In the genomic region with DNA sequence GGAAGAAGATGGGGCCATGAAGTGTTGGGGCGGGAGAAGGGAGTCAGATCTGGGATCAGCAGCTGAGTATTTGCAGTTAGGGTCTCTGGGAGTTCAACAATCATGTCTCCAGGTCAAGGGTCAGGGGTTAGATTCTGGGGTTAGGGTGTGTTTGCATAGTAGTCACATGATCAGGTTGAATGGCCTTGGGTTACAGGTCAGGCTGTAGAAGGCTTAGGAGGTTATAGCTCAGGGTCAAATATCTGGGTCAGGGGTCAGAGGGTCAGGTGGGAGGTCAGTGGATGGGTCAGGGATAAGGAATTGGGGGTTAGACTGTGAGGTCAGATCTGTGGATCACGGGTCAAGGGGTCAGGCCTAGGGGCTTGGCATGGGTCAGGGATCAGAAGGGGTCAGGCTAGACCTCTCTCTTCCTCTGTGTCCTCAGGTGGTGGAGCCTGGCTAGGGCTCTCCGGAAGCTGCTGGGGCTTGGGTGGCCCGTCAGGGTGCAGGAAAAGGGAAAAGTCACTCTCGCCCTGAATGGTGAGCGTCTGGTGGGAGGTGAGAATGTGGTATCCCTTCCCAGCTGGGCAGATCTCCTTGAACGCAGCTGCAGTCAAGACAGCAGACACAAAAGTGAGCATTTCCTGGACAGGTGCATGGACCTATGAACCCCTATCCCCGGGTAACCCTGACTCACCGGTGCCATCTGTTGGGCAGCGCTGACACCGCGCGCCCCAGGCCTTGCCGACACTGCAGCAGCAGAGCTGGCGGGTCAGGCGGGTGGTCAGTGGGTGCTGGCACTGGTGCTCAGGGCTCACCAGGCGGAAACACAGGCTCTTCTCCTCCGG, we compare ENCODE assay signal across 9 cellular contexts. TPM values are rescaled to one million over a fixed set of nuclear protein-coding genes. Genes with fewer than 3 reads are reported as not detected.
DNase-seq lines count a peak whose midpoint lies in the region; ATAC-seq, FAIRE-seq and TF ChIP-seq lines count a peak whose summit lies in the region.
"Had no signal": no experiment of that assay in that cellular context is flagged by ENCODE, and none has a peak within 500 bp of the region (broad histone marks: within the 10 kb centered on the region; RNA-seq: fewer than 3 reads in every experiment).

No MANE protein-coding gene starts in this region.

- H3K9me3 Mint-ChIP-seq in T-helper 2 cell treated with Interferon-gamma antibody and Interleukin-4, amounts not matched to agents 5 μg/mL and 100 μg/mL, for 36 hours, result no peaks in the 10 kb centered on the region
- peaks cover 0 to 1% (median 0%) of the 10 kb centered on the region in 7 donors for H3K9me3 Mint-ChIP-seq in naive B cell

- no peaks in the 10 kb centered on the region for H3K27me3 ChIP-seq in A673 (replicated peaks; ENCODE audit: insufficient read depth, low read depth, low read length, poor library complexity)
- no peaks in the 10 kb centered on the region for H3K27me3 ChIP-seq in MG63

- peak; percentile 66 for DNase-seq in A673 (ENCODE audit: low spot score)
- DNase-seq in GM12892 (ENCODE audit: insufficient read length), result no peak
- peak; percentile 60 for DNase-seq in MG63
- peak; percentile 46 for DNase-seq in T-helper 2 cell treated with Interferon-gamma antibody and Interleukin-4, amounts not matched to agents 5 μg/mL and 100 μg/mL, for 36 hours (ENCODE audit: low spot score)
- DNase-seq in choroid plexus epithelial cell (ENCODE audit: low read depth), result no peak
- DNase-seq in naive B cell, result peak; percentile 81
- DNase-seq in EL, result no peak
- DNase-seq in mesenteric fat pad (ENCODE audit: low spot score), result no peak

- H3K4me3 ChIP-seq in A673 (ENCODE audit: low read depth, low read length, poor library complexity, severe bottlenecking) (no peak overlapping the region), MG63 (no peak overlapping the region), choroid plexus epithelial cell (ENCODE audit: low read depth, low read length) (no peak overlapping the region)
- H3K4me3 ChIP-seq: HAP-1 had no signal

- H3K4me1 Mint-ChIP-seq in T-helper 2 cell treated with Interferon-gamma antibody and Interleukin-4, amounts not matched to agents 5 μg/mL and 100 μg/mL, for 36 hours (ENCODE audit: low read depth), result peaks cover 56% of the 10 kb centered on the region
- peaks cover 57 to 63% (median 62%) of the 10 kb centered on the region in 3 donors for H3K4me1 Mint-ChIP-seq in naive B cell

- TF ChIP-seq POLR2A in GM12892 (IDR thresholded peaks at IDR 0.05; ENCODE audit: low read depth, low read length), result no peak

- POLR2A ChIA-PET in A673 (lab: Charles Lee; ENCODE audit: low non-redundant PET), result no interaction called here

- no peak overlapping the region for H3K27ac ChIP-seq in A673 (ENCODE audit: low read depth, low read length, poor library complexity, severe bottlenecking)

- peak; percentile 78 for FAIRE-seq in GM12892 (lab: Jason Lieb, UNC)

- peak overlapping the region; percentile 14 for H3K4me3 Mint-ChIP-seq in T-helper 2 cell treated with Interferon-gamma antibody and Interleukin-4, amounts not matched to agents 5 μg/mL and 100 μg/mL, for 36 hours
- H3K4me3 Mint-ChIP-seq in naive B cell, result peak overlapping the region; percentile 2 to 80 (median 62)

- peak overlapping the region; percentile 42 for H3K27ac Mint-ChIP-seq in T-helper 2 cell treated with Interferon-gamma antibody and Interleukin-4, amounts not matched to agents 5 μg/mL and 100 μg/mL, for 36 hours
- H3K27ac Mint-ChIP-seq in naive B cell, result peak overlapping the region; percentile 52 to 93 (median 84)

- BruUV-seq in A673 (replicated peaks; lab: Mats Ljungman, UMichigan), result no TSS peak

- H3K36me3 ChIP-seq in A673 (ENCODE audit: insufficient read depth, low read length, poor library complexity, severe bottlenecking) (peaks cover 11% of the 10 kb centered on the region), MG63 (peaks cover 69% of the 10 kb centered on the region)

- CTCF ChIA-PET in A673 (lab: Charles Lee), result no interaction called here

- H3K4me1 ChIP-seq in A673 (ENCODE audit: insufficient read depth, low read length, poor library complexity, severe bottlenecking), result peaks cover 13% of the 10 kb centered on the region

- H3K27me3 Mint-ChIP-seq in T-helper 2 cell treated with Interferon-gamma antibody and Interleukin-4, amounts not matched to agents 5 μg/mL and 100 μg/mL, for 36 hours (ENCODE audit: low read depth), result no peaks in the 10 kb centered on the region
- H3K27me3 Mint-ChIP-seq in naive B cell, result no peaks in the 10 kb centered on the region

- H3K9me3 ChIP-seq in A673 (ENCODE audit: low read depth, low read length, poor library complexity, severe bottlenecking) (no peaks in the 10 kb centered on the region), MG63 (no peaks in the 10 kb centered on the region)
- H3K9me3 ChIP-seq: HAP-1 had no signal

- ATAC-seq in naive B cell (ENCODE audit: low read depth in 2 of 2), result peak; percentile 84 to 85

- intact Hi-C loops in A673 (cut with micrococcal nuclease; ENCODE audit: unreplicated experiment), result no loop called here

- TF ChIP-seq CTCF in A673 (conservative IDR thresholded peaks at IDR 0.05; ENCODE audit: low read depth, low read length) (peak; percentile 73), choroid plexus epithelial cell (conservative IDR thresholded peaks at IDR 0.05; ENCODE audit: low read depth, low read length) (peak; percentile 48)

- peaks cover 24% of the 10 kb centered on the region for H3K36me3 Mint-ChIP-seq in T-helper 2 cell treated with Interferon-gamma antibody and Interleukin-4, amounts not matched to agents 5 μg/mL and 100 μg/mL, for 36 hours (ENCODE audit: low read depth)
- H3K36me3 Mint-ChIP-seq in naive B cell, result no peaks in the 10 kb centered on the region

RNA-seq across cellular contexts. Expression of a gene that starts 6.4 kb away (rescaled TPM):
- total RNA-seq in A673 (2021), result 92.1 and 123 TPM in 2 replicates
- 3.7 TPM for polyA plus RNA-seq in GM12892 (2012; ENCODE audit: missing spikeins)
- 109 and 124 TPM in 2 replicates for total RNA-seq in MG63 (2014; rRNA removed; shearing (Covaris generic); ENCODE audit: low replicate concordance)
- 10 to 100 TPM; 12.5 to 40.5 (median 23.0) TPM for polyA plus RNA-seq in naive B cell (ENCODE audit: low read depth in 6 of 6)
- 91.9 TPM for total RNA-seq in mesenteric fat pad

RNA-seq across cellular contexts. Expression of a gene that starts 18.5 kb away (rescaled TPM):
- total RNA-seq in A673 (2021), result 95.4 and 98.9 TPM in 2 replicates
- polyA plus RNA-seq in GM12892 (2012; ENCODE audit: missing spikeins), result 27.5 TPM
- total RNA-seq in MG63 (2014; rRNA removed; shearing (Covaris generic); ENCODE audit: low replicate concordance), result 51.1 and 90.7 TPM in 2 replicates
- polyA plus RNA-seq in naive B cell (ENCODE audit: low read depth in 6 of 6), result 10 to 100 TPM; 56.9 to 74.5 (median 69.8) TPM
- total RNA-seq in mesenteric fat pad, result 34.9 TPM

RNA-seq across cellular contexts. Expression of a gene that starts 20.6 kb away (rescaled TPM):
- total RNA-seq in A673 (2021), result 79.8 and 88.3 TPM in 2 replicates
- polyA plus RNA-seq in GM12892 (2012; ENCODE audit: missing spikeins), result 11.8 TPM
- total RNA-seq in MG63 (2014; rRNA removed; shearing (Covaris generic); ENCODE audit: low replicate concordance), result 45.5 and 66.6 TPM in 2 replicates
- polyA plus RNA-seq in naive B cell (ENCODE audit: low read depth in 6 of 6), result 10 to 100 TPM; 44.3 to 82.6 (median 61.8) TPM
- total RNA-seq in mesenteric fat pad, result 37.4 TPM

RNA-seq across cellular contexts. Expression of a gene that starts 24.1 kb away (rescaled TPM):
- total RNA-seq in A673 (2021) (29.5 and 40.9 TPM in 2 replicates), mesenteric fat pad (78.6 TPM)
- 36.8 TPM for polyA plus RNA-seq in GM12892 (2012; ENCODE audit: missing spikeins)
- total RNA-seq in MG63 (2014; rRNA removed; shearing (Covaris generic); ENCODE audit: low replicate concordance), result 30.8 and 65.1 TPM in 2 replicates
- 10 to 100 TPM in 4 of 6 donors, 1 to 10 TPM in 2; 5.5 to 18.3 (median 11.6) TPM for polyA plus RNA-seq in naive B cell (ENCODE audit: low read depth in 6 of 6)

RNA-seq across cellular contexts. Expression of a gene that starts 26.9 kb away (rescaled TPM):
- total RNA-seq in A673 (2021), result 90.6 and 95.7 TPM in 2 replicates
- 24.6 TPM for polyA plus RNA-seq in GM12892 (2012; ENCODE audit: missing spikeins)
- 50.1 and 56.3 TPM in 2 replicates for total RNA-seq in MG63 (2014; rRNA removed; shearing (Covaris generic); ENCODE audit: low replicate concordance)
- polyA plus RNA-seq in naive B cell (ENCODE audit: low read depth in 6 of 6), result 10 to 100 TPM; 21.8 to 40.0 (median 27.2) TPM
- 87.0 TPM for total RNA-seq in mesenteric fat pad

Comparison
In these comparisons a context has a peak if more than half of its experiments do, and no peak if none do; other contexts are left out.
1. DNase-seq: peak in A673 (single experiment), MG63 (single experiment), T-helper 2 cell treated with Interferon-gamma antibody and Interleukin-4, amounts not matched to agents 5 μg/mL and 100 μg/mL, for 36 hours (single experiment) and naive B cell (single experiment); none in GM12892 (single experiment), choroid plexus epithelial cell (single experiment), EL (single experiment) and mesenteric fat pad (single experiment).